In the genomic region with DNA sequence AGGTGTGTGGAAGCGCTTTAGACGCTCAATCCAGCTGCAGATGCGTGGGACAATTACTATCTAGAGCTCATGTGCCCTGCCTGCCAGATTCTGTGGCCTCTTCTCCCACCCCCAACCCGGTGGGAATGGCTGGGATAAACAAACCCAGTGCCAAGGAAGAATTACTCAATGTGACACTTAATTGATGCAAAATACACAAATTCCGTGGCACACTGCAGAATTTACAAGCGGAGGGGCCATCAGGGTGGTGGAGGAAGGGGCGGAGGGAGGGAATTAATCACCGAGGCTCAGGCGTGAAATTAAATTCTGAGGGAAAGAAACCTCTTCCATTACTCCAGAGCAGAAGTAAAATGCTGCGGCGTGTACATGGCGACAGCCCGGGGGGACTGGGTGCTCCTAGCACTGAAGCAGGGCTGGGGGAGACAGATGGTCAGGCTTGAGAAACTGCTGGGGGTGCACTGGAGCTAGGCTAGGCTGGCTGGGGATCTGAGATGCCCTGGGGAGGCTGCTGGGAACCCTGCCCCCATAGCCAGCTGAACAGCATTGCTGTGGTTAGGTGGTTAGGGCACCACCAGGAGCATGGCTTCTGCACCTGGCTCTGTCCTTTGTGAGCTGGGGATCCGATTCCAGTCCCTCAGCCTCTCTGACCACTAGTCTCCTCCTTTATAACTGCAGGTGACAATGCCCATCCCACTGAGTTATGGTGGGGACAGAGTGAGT, we compare ENCODE assay signal across 16 cellular contexts.
DNase-seq lines count a peak whose midpoint lies in the region; ATAC-seq and TF ChIP-seq lines count a peak whose summit lies in the region.
"Had no signal": no experiment of that assay in that cellular context is flagged by ENCODE, and none has a peak within 500 bp of the region (broad histone marks: within the 10 kb centered on the region; RNA-seq: fewer than 3 reads in every experiment).

No MANE protein-coding gene starts in this region.

- dilution Hi-C loops in IMR-90 (cut with HindIII; ENCODE audit: low sequenced_read_pairs, unreplicated experiment) = no loop called here

- H3K23ac ChIP-seq in IMR-90 (ENCODE audit: low read depth, low read length) = no peak overlapping the region

- no peak overlapping the region for H3K4me2 ChIP-seq in IMR-90 (ENCODE audit: low read depth, low read length)

- no peak overlapping the region for H3K4ac ChIP-seq in IMR-90 (ENCODE audit: low read depth, low read length)

- H3K27me3 ChIP-seq in IMR-90 (ENCODE audit: control insufficient read depth, insufficient read depth, low read length) = peaks cover 26% of the 10 kb centered on the region

- CTCF ChIA-PET in IMR-90 (lab: Yijun Ruan, JAX) = interaction anchor here (0.8 kb wide), 1 partner anchor 102 kb away, joined by 4 read pairs; no protein-coding TSS in a partner anchor

- H4K8ac ChIP-seq in IMR-90 (ENCODE audit: low read depth in 2 of 2, low read length in 2 of 2) = no peak overlapping the region

- no peak overlapping the region for H2AFZ ChIP-seq in IMR-90 (replicated peaks; ENCODE audit: low read length, poor library complexity)

- H2AK9ac ChIP-seq in IMR-90 (replicated peaks; ENCODE audit: low read depth, low read length, poor library complexity) = peak overlapping the region; percentile 13

- peak; percentile 71 for DNase-seq in COLO668 (lab: John Stamatoyannopoulos, UW; ENCODE audit: unreplicated experiment)
- DNase-seq in IMR-90 = no peak
- DNase-seq in NCI-H524 (lab: John Stamatoyannopoulos, UW) = peak; percentile 68 to 89
- peak; percentile 71 for DNase-seq in islet precursor cell
- no peak for DNase-seq in UCSD-AML1 (lab: John Stamatoyannopoulos, UW; ENCODE audit: unreplicated experiment)
- no peak for DNase-seq in stimulated activated CD4-positive, alpha-beta T cell treated with anti-CD3 and anti-CD28 coated beads, Interleukin-4, amount 100 ng/mL, for 1 hour
- DNase-seq in NCI-H2227 treated with DMSO at 0.1 percent for 48 hours (lab: John Stamatoyannopoulos, UW) = no peak
- DNase-seq: activated naive CD8-positive, alpha-beta T cell treated with anti-CD3 and anti-CD28 coated beads, Interleukin-2, amount 50 U/mL, for 24 hours; activated T-cell treated with anti-CD3 and anti-CD28 coated beads, Interleukin-2, amount 50 U/mL, for 1 hour; AML-193; head of caudate nucleus; stimulated activated CD4-positive, alpha-beta T cell treated with anti-CD3 and anti-CD28 coated beads, Interleukin-2, amount 100 ng/mL, for 48 hours had no signal

- WGBS in IMR-90 (ENCODE audit: extremely low coverage in 2 of 2, insufficient read length in 1 of 2), 2 experiments = no CpG with 5 or more reads among the region's 14 CpGs

- H2BK20ac ChIP-seq in IMR-90 (ENCODE audit: low read depth, low read length) = no peak overlapping the region

- no peak overlapping the region for H3K18ac ChIP-seq in IMR-90 (ENCODE audit: low read depth, low read length)

- no peak overlapping the region for H2BK5ac ChIP-seq in IMR-90 (ENCODE audit: low read depth, low read length, poor library complexity, severe bottlenecking)

- no peak overlapping the region for H2AK5ac ChIP-seq in IMR-90 (ENCODE audit: low read depth, low read length)

- in situ Hi-C loops in IMR-90 (cut with MboI; ENCODE audit: low sequenced_read_pairs) = no loop called here

- no TSS peak for BruUV-seq in IMR-90 (replicated peaks; lab: Mats Ljungman, UMichigan)

- H3K27ac ChIP-seq in IMR-90 (ENCODE audit: insufficient read depth, low read length) = no peak overlapping the region
- H3K27ac ChIP-seq: epithelial cell of prostate, SK-N-MC had no signal

- no peaks in the 10 kb centered on the region for H3K9me3 ChIP-seq in IMR-90 (ENCODE audit: control insufficient read depth, insufficient read depth, low read length)

- no peaks in the 10 kb centered on the region for H3K36me3 ChIP-seq in IMR-90 (ENCODE audit: control insufficient read depth, insufficient read depth, low read length)

- no peak overlapping the region for H4K91ac ChIP-seq in IMR-90 (ENCODE audit: insufficient read depth, low read depth, low read length)

- no peak for TF ChIP-seq POLR2A in IMR-90 (IDR thresholded peaks at IDR 0.05; ENCODE audit: low read depth, low read length)

- H3K14ac ChIP-seq in IMR-90 (replicated peaks; ENCODE audit: low read depth, low read length) = no peak overlapping the region

- H4K5ac ChIP-seq in IMR-90 (ENCODE audit: low read depth, low read length) = no peak overlapping the region

- no peak overlapping the region for H2BK120ac ChIP-seq in IMR-90 (ENCODE audit: low read depth, low read length)

- ATAC-seq in IMR-90 (ENCODE audit: low read depth) (no peak), HG03342 (IDR thresholded peaks at IDR 0.05; ENCODE audit: unreplicated experiment) (no peak)
- ATAC-seq: activated naive CD8-positive, alpha-beta T cell treated with anti-CD3 and anti-CD28 coated beads, Interleukin-2, amount 50 U/mL, for 24 hours; stimulated activated effector memory CD8-positive, alpha-beta T cell treated with anti-CD3 and anti-CD28 coated beads, Interleukin-12 subunit alpha, Interleukin-12 subunit beta, amount 100 ng/mL, for 72 hours had no signal

- intact Hi-C loops in IMR-90 (cut with micrococcal nuclease) = no loop called here

- no peak overlapping the region for H2BK15ac ChIP-seq in IMR-90 (ENCODE audit: low read depth, low read length)

- H3K9ac ChIP-seq in IMR-90 (ENCODE audit: low read depth, low read length) = no peak overlapping the region

- no peak overlapping the region for H3K4me3 ChIP-seq in IMR-90 (ENCODE audit: insufficient read depth, low read depth, low read length)
- H3K4me3 ChIP-seq: SK-N-MC had no signal

- H3K56ac ChIP-seq in IMR-90 (ENCODE audit: extremely low read depth, insufficient read depth, low read length) = no peak overlapping the region

- H3K4me1 ChIP-seq in IMR-90 (ENCODE audit: control insufficient read depth, insufficient read depth, low read length) = no peaks in the 10 kb centered on the region

- POLR2A ChIA-PET in IMR-90 (lab: Charles Lee; ENCODE audit: unreplicated experiment) = no interaction called here

- no peaks in the 10 kb centered on the region for H3K9me1 ChIP-seq in IMR-90 (ENCODE audit: insufficient read depth, low read length)

- no peaks in the 10 kb centered on the region for H3K79me1 ChIP-seq in IMR-90 (ENCODE audit: low read depth in 1 of 2, low read length in 2 of 2)

- no peaks in the 10 kb centered on the region for H4K20me1 ChIP-seq in IMR-90 (ENCODE audit: insufficient read depth, low read length)

- no peak for TF ChIP-seq RAD21 in IMR-90 (IDR thresholded peaks at IDR 0.05; ENCODE audit: low read length)

- no peak for TF ChIP-seq CTCF in IMR-90 (conservative IDR thresholded peaks at IDR 0.05; ENCODE audit: low read depth, low read length)

TF ChIP-seq in IMR-90, 13 proteins besides CTCF, POLR2A, EP300 and RAD21:
- TF ChIP-seq NFE2L2 (IDR thresholded peaks at IDR 0.05; ENCODE audit: low read depth, low read length) (no peak), MXI1 (IDR thresholded peaks at IDR 0.05; ENCODE audit: borderline replicate concordance, low read depth, low read length) (no peak), MAFK (IDR thresholded peaks at IDR 0.05; ENCODE audit: low read depth, low read length) (no peak), BHLHE40 (IDR thresholded peaks at IDR 0.05; ENCODE audit: low read depth, low read length) (no peak), SMC3 (IDR thresholded peaks at IDR 0.05; ENCODE audit: low read depth, low read length) (no peak), FOS (IDR thresholded peaks at IDR 0.05; ENCODE audit: low read depth, low read length) (no peak), MAZ (IDR thresholded peaks at IDR 0.05; ENCODE audit: borderline replicate concordance, low read depth, low read length) (no peak), RCOR1 (IDR thresholded peaks at IDR 0.05; ENCODE audit: insufficient replicate concordance, low read length) (no peak), CHD1 (IDR thresholded peaks at IDR 0.05; ENCODE audit: low read depth, low read length) (no peak), RFX5 (IDR thresholded peaks at IDR 0.05; ENCODE audit: low read depth, low read length) (no peak), CEBPB (IDR thresholded peaks at IDR 0.05; ENCODE audit: low read depth, low read length) (no peak)
- TF ChIP-seq, protein P1, sequence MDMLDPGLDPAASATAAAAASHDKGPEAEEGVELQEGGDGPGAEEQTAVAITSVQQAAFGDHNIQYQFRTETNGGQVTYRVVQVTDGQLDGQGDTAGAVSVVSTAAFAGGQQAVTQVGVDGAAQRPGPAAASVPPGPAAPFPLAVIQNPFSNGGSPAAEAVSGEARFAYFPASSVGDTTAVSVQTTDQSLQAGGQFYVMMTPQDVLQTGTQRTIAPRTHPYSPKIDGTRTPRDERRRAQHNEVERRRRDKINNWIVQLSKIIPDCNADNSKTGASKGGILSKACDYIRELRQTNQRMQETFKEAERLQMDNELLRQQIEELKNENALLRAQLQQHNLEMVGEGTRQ (IDR thresholded peaks at IDR 0.05; ENCODE audit: low read depth, low read length) = no peak
- TF ChIP-seq, protein P2, sequence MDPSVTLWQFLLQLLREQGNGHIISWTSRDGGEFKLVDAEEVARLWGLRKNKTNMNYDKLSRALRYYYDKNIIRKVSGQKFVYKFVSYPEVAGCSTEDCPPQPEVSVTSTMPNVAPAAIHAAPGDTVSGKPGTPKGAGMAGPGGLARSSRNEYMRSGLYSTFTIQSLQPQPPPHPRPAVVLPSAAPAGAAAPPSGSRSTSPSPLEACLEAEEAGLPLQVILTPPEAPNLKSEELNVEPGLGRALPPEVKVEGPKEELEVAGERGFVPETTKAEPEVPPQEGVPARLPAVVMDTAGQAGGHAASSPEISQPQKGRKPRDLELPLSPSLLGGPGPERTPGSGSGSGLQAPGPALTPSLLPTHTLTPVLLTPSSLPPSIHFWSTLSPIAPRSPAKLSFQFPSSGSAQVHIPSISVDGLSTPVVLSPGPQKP (IDR thresholded peaks at IDR 0.05; ENCODE audit: borderline replicate concordance, low read depth, low read length) = no peak

Comparison
In these comparisons a context has a peak if more than half of its experiments do, and no peak if none do; other contexts are left out.
1. DNase-seq: peak in COLO668 (single experiment), NCI-H524 (2 of 2) and islet precursor cell (single experiment); none in IMR-90 (single experiment), UCSD-AML1 (single experiment), stimulated activated CD4-positive, alpha-beta T cell treated with anti-CD3 and anti-CD28 coated beads, Interleukin-4, amount 100 ng/mL, for 1 hour (single experiment) and NCI-H2227 treated with DMSO at 0.1 percent for 48 hours (single experiment).